Comparison of ENCODE assay signal across 8 cellular contexts in the genomic region with DNA sequence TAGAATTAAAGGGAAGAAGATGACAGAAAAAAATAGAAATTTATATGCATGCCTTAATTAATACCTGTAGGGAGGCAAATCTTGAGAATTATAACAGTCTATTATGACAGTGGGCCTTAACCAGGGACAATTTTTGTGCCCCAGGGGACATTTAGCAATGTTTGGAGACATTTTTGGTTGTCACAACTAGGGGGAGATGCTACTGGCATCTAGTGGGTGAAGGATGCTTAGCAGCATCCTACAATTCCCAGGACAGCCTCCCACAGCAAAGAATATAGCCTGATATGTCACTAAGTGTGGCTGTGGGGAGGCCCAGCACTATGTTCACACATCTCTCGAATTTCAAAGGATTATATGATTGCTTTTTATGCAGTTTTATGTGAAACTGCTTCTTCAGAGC. TPM values are rescaled to one million over a fixed set of nuclear protein-coding genes. Genes with fewer than 3 reads are reported as not detected.
DNase-seq lines count a peak whose midpoint lies in the region; ATAC-seq, FAIRE-seq and TF ChIP-seq lines count a peak whose summit lies in the region.

No MANE protein-coding gene starts in this region.

- no peaks in the 10 kb centered on the region for H3K9me3 ChIP-seq in Panc1 (ENCODE audit: control insufficient read depth, insufficient read depth, low read depth, low read length)

- in situ Hi-C loops in Panc1 (cut with HindIII; ENCODE audit: low pct_unique_long_range_greater_than_20kb, low sequenced_read_pairs), result no loop called here

- peak overlapping the region in 1 of 2 donors; percentile 67 for H3K27ac Mint-ChIP-seq in stimulated activated naive CD8-positive, alpha-beta T cell treated with anti-CD3 and anti-CD28 coated beads, Interleukin-15, amount 100 ng/mL, for 72 hours

- peak overlapping the region; percentile 68 to 76 for H3K4me3 Mint-ChIP-seq in stimulated activated naive CD8-positive, alpha-beta T cell treated with anti-CD3 and anti-CD28 coated beads, Interleukin-15, amount 100 ng/mL, for 72 hours

- H3K27me3 ChIP-seq in Panc1 (ENCODE audit: control insufficient read depth, insufficient read depth, low read length), result no peaks in the 10 kb centered on the region

- peaks cover 34% of the 10 kb centered on the region for H3K4me1 Mint-ChIP-seq in stimulated activated naive CD8-positive, alpha-beta T cell treated with anti-CD3 and anti-CD28 coated beads, Interleukin-15, amount 100 ng/mL, for 72 hours

- POLR2A ChIA-PET in AG04449 (lab: Yijun Ruan, JAX) (no interaction called here), Panc1 (lab: Charles Lee) (no interaction called here)

- no peak for ATAC-seq in Panc1
- peak; percentile 46 for ATAC-seq in stimulated activated naive CD8-positive, alpha-beta T cell treated with anti-CD3 and anti-CD28 coated beads, Interleukin-15, amount 100 ng/mL, for 72 hours
- no peak for ATAC-seq in GM18511 (IDR thresholded peaks at IDR 0.05; ENCODE audit: unreplicated experiment)

- DNase-seq in AG04449 (ENCODE audit: low read depth, low spot score), result no peak
- peak; percentile 2 for DNase-seq in Panc1 (ENCODE audit: low read depth, low spot score)
- no peak for DNase-seq in epithelial cell of proximal tubule (ENCODE audit: low read depth)
- peak in 1 of 2 donors; percentile 11 for DNase-seq in stimulated activated naive CD8-positive, alpha-beta T cell treated with anti-CD3 and anti-CD28 coated beads, Interleukin-15, amount 100 ng/mL, for 72 hours
- DNase-seq in RCC 7860 (ENCODE audit: low spot score), result no peak
- DNase-seq in retina, result no peak

- BruUV-seq in Panc1 (replicated peaks; lab: Mats Ljungman, UMichigan), result no TSS peak

- H3K27me3 Mint-ChIP-seq in stimulated activated naive CD8-positive, alpha-beta T cell treated with anti-CD3 and anti-CD28 coated beads, Interleukin-15, amount 100 ng/mL, for 72 hours, result no peaks in the 10 kb centered on the region

- no peak overlapping the region for H3K4me3 ChIP-seq in AG04449 (ENCODE audit: low read depth, low read length)
- H3K4me3 ChIP-seq in Panc1 (ENCODE audit: low read depth in 2 of 2, low read length in 2 of 2), result no peak overlapping the region
- no peak overlapping the region for H3K4me3 ChIP-seq in epithelial cell of proximal tubule (ENCODE audit: low read depth, low read length)

- H3K4me1 ChIP-seq in Panc1 (ENCODE audit: control insufficient read depth, insufficient read depth, low read length), result no peaks in the 10 kb centered on the region

- no peaks in the 10 kb centered on the region; the same call in 1 of the 2 replicates for H3K36me3 ChIP-seq in Panc1 (ENCODE audit: control insufficient read depth, insufficient read depth, low read length)

- H3K9me3 Mint-ChIP-seq in stimulated activated naive CD8-positive, alpha-beta T cell treated with anti-CD3 and anti-CD28 coated beads, Interleukin-15, amount 100 ng/mL, for 72 hours, result no peaks in the 10 kb centered on the region

- TF ChIP-seq CTCF in AG04449 (IDR thresholded peaks at IDR 0.05; ENCODE audit: insufficient read depth, low read length, missing control alignments) (peak; percentile 31), GM12872 (IDR thresholded peaks at IDR 0.05; ENCODE audit: insufficient read depth, low read depth, low read length) (peak; percentile 58), Panc1 (IDR thresholded peaks at IDR 0.05) (peak; percentile 57), epithelial cell of proximal tubule (conservative IDR thresholded peaks at IDR 0.05; ENCODE audit: low read depth, low read length) (peak; percentile 55)

- CTCF ChIA-PET in AG04449 (lab: Yijun Ruan, JAX) (no interaction called here), Panc1 (lab: Charles Lee) (interaction anchor here (0.6 kb wide), 1 partner anchor 496 kb away, joined by 3 read pairs; no protein-coding TSS in a partner anchor)

- intact Hi-C loops in Panc1 (cut with micrococcal nuclease; ENCODE audit: unreplicated experiment), result no loop called here

- FAIRE-seq in RCC 7860 (lab: Jason Lieb, UNC), result no peak

- H3K27ac ChIP-seq in Panc1 (ENCODE audit: low read length), result no peak overlapping the region

RNA-seq across cellular contexts. Expression of a gene that starts 10.5 kb away (rescaled TPM):
- total RNA-seq in Panc1 (2021; ENCODE audit: unreplicated experiment), result not detected
- polyA plus RNA-seq in Panc1 (2012; ENCODE audit: insufficient read length), result not detected
- total RNA-seq in epithelial cell of proximal tubule, result not detected in 2 replicates

RNA-seq across cellular contexts. Expression of a gene that starts 45.8 kb away (rescaled TPM):
- total RNA-seq in Panc1 (2021; ENCODE audit: unreplicated experiment) (not detected), epithelial cell of proximal tubule (not detected in 2 replicates)
- not detected for polyA plus RNA-seq in Panc1 (2012; ENCODE audit: insufficient read length)
